In the genomic region with DNA sequence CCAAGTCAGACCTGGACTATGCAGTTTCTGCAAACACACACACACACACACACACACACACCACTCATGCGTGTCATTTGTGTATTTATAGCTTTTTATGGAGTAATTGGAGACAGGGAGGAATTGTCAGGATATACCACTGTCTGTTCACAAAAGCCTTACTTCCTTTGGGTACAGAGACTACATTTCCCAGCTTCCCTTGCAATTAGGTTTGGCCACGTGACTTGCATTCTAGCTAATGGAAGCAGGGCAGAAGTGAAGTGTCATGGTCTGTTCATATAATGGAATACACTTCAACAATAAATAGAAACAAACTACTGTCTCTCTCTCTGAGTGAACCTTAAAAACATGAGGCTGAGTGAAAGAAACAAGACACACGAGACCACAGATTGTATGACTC, we compare ENCODE assay signal across 12 cellular contexts. TPM values are rescaled to one million over a fixed set of nuclear protein-coding genes. Genes with fewer than 3 reads are reported as not detected.
DNase-seq lines count a peak whose midpoint lies in the region; ATAC-seq, FAIRE-seq and TF ChIP-seq lines count a peak whose summit lies in the region.
"Had no signal": no experiment of that assay in that cellular context is flagged by ENCODE, and none has a peak within 500 bp of the region (broad histone marks: within the 10 kb centered on the region; RNA-seq: fewer than 3 reads in every experiment).

No MANE protein-coding gene starts in this region.

- H3K4me2 ChIP-seq in H1 (ENCODE audit: insufficient read depth in 1 of 2, low read depth in 2 of 2, low read length in 2 of 2) = no peak overlapping the region

- TF ChIP-seq CTCF in NB4 (IDR thresholded peaks at IDR 0.05; ENCODE audit: low read depth, low read length) (no peak), H1 (IDR thresholded peaks at IDR 0.05; ENCODE audit: control extremely low read depth in 1 of 3, insufficient read depth in 1 of 3, low read depth in 1 of 3, low read length in 3 of 3) (no peak)

- H3K27ac ChIP-seq in H1 (ENCODE audit: low read depth, low read length) = no peak overlapping the region

- H3K23me2 ChIP-seq in H1 (ENCODE audit: low read depth, low read length) = no peaks in the 10 kb centered on the region

- H3K23ac ChIP-seq in H1 (ENCODE audit: insufficient read length) = no peak overlapping the region

- no peaks in the 10 kb centered on the region for H4K20me1 ChIP-seq in H1 (replicated peaks in 1 of 2; ENCODE audit: control insufficient read depth in 1 of 2, insufficient read depth in 2 of 2, low read length in 2 of 2)

- peaks cover 0 to 8% (median 0%) of the 10 kb centered on the region in 4 experiments; a peak in 2 of 7 replicates for H3K4me1 ChIP-seq in H1 (replicated peaks in 1 of 4; ENCODE audit: control insufficient read depth in 3 of 4, insufficient read depth in 4 of 4, low read length in 3 of 4)

- no peak overlapping the region for H2BK20ac ChIP-seq in H1 (ENCODE audit: low read length)

- no peak overlapping the region for H3K4me3 Mint-ChIP-seq in activated T-cell treated with anti-CD3 and anti-CD28 coated beads, Interleukin-2, amount 50 U/mL, for 4 hours
- H3K4me3 Mint-ChIP-seq: activated T-cell treated with anti-CD3 and anti-CD28 coated beads, Interleukin-2, amount 50 U/mL, for 72 hours; naive B cell had no signal

- CTCF ChIA-PET in H1 (lab: Charles Lee; ENCODE audit: partially characterized antibody) = interaction anchor here (1.8 kb wide), 1 partner anchor 16 kb away, joined by 5 read pairs; no protein-coding TSS in a partner anchor

- no peak overlapping the region; the same call in 1 of the 2 replicates for H4K8ac ChIP-seq in H1 (ENCODE audit: extremely low read depth, insufficient read depth, low read length)

- no peaks in the 10 kb centered on the region for H3K36me3 Mint-ChIP-seq in activated T-cell treated with anti-CD3 and anti-CD28 coated beads, Interleukin-2, amount 50 U/mL, for 4 hours (ENCODE audit: insufficient read depth)
- H3K36me3 Mint-ChIP-seq: naive B cell had no signal

- TF ChIP-seq POLR2A in NB4 (IDR thresholded peaks at IDR 0.05; ENCODE audit: extremely low read depth, insufficient read length) (no peak), H1 (IDR thresholded peaks at IDR 0.05; ENCODE audit: control extremely low read depth in 1 of 2, low read depth in 2 of 2, low read length in 2 of 2) (no peak)

- no peaks in the 10 kb centered on the region for H3K79me2 ChIP-seq in H1 (ENCODE audit: control insufficient read depth in 1 of 2, insufficient read depth in 2 of 2, low read length in 2 of 2)

- no peaks in the 10 kb centered on the region for H3K27me3 ChIP-seq in H1 (replicated peaks in 1 of 4; ENCODE audit: control insufficient read depth in 3 of 4, extremely low read depth in 1 of 4, insufficient read depth in 3 of 4, low read length in 3 of 4)

- no peaks in the 10 kb centered on the region for H3K36me3 ChIP-seq in H1 (ENCODE audit: control insufficient read depth in 2 of 4, insufficient read depth in 4 of 4, low read length in 3 of 4)

- H4K91ac ChIP-seq in H1 (replicated peaks; ENCODE audit: insufficient read length, low read length) = peak overlapping the region; percentile 38

- no peak for TF ChIP-seq EP300 in H1 (IDR thresholded peaks at IDR 0.05; ENCODE audit: borderline replicate concordance in 1 of 2, low read depth in 2 of 2, low read length in 2 of 2)

- H3K79me1 ChIP-seq in H1 (ENCODE audit: low read depth, low read length) = no peaks in the 10 kb centered on the region

- POLR2A ChIA-PET in H1 (lab: Charles Lee; ENCODE audit: partially characterized antibody) = no interaction called here

- no peak overlapping the region for H2BK15ac ChIP-seq in H1 (ENCODE audit: low read length)

- WGBS in H1 (ENCODE audit: extremely low coverage in 1 of 2, insufficient coverage in 1 of 2, insufficient read length in 1 of 2, insufficient replicate concordance in 2 of 2, low coverage in 1 of 2, low lambda C conversion rate in 2 of 2, missing lambda C conversion rate in 1 of 2), 2 experiments = 79% methylated on average over 3 of the region's 3 CpGs; no CpG with 5 or more reads in 1 of the 2 experiments

- no peak overlapping the region for H2BK12ac ChIP-seq in H1 (ENCODE audit: low read depth, low read length)

- no peak for ATAC-seq in activated T-cell treated with anti-CD3 and anti-CD28 coated beads, Interleukin-2, amount 50 U/mL, for 4 hours
- ATAC-seq in GM21515 (IDR thresholded peaks at IDR 0.05; ENCODE audit: unreplicated experiment) = no peak
- ATAC-seq: activated T-cell treated with anti-CD3 and anti-CD28 coated beads, Interleukin-2, amount 50 U/mL, for 72 hours had no signal

- H3K9me3 Mint-ChIP-seq in activated T-cell treated with anti-CD3 and anti-CD28 coated beads, Interleukin-2, amount 50 U/mL, for 4 hours = no peaks in the 10 kb centered on the region
- H3K9me3 Mint-ChIP-seq: activated T-cell treated with anti-CD3 and anti-CD28 coated beads, Interleukin-2, amount 50 U/mL, for 72 hours had no signal

- no peak overlapping the region for H4K5ac ChIP-seq in H1 (ENCODE audit: insufficient read length, low read depth, low read length)

- H3K56ac ChIP-seq in H1 (replicated peaks; ENCODE audit: insufficient read length, low read depth, low read length) = no peak overlapping the region

- no peak overlapping the region for H2AK5ac ChIP-seq in H1 (ENCODE audit: low read depth, low read length)

- no peak overlapping the region for H3K4me3 ChIP-seq in NB4 (ENCODE audit: low read depth, low read length)
- H3K4me3 ChIP-seq in H1 (ENCODE audit: extremely low read depth in 1 of 4, insufficient read depth in 2 of 4, low read depth in 3 of 4, low read length in 4 of 4) = no peak overlapping the region

- H2BK5ac ChIP-seq in H1 (ENCODE audit: low read depth, low read length) = no peak overlapping the region

- H3K27me3 Mint-ChIP-seq in activated T-cell treated with anti-CD3 and anti-CD28 coated beads, Interleukin-2, amount 50 U/mL, for 4 hours (ENCODE audit: low read depth) = peaks cover 21% of the 10 kb centered on the region

- no peak overlapping the region for H2BK120ac ChIP-seq in H1 (replicated peaks; ENCODE audit: low read depth, low read length)

- no peaks in the 10 kb centered on the region for H3K4me1 Mint-ChIP-seq in activated T-cell treated with anti-CD3 and anti-CD28 coated beads, Interleukin-2, amount 50 U/mL, for 4 hours (ENCODE audit: low read depth)
- H3K4me1 Mint-ChIP-seq: naive B cell had no signal

- H3K14ac ChIP-seq in H1 (ENCODE audit: insufficient read length) = no peak overlapping the region

- H3K18ac ChIP-seq in H1 (ENCODE audit: extremely low read depth, low read length) = no peak overlapping the region

- no peaks in the 10 kb centered on the region for H3K9me3 ChIP-seq in H1 (ENCODE audit: insufficient read depth in 2 of 2, low read depth in 1 of 2, low read length in 1 of 2)

- peak; percentile 96 for FAIRE-seq in H1 (lab: Jason Lieb, UNC)
- FAIRE-seq: endometrium had no signal

- no peak for TF ChIP-seq RAD21 in H1 (IDR thresholded peaks at IDR 0.05 in 1 of 2, conservative IDR thresholded peaks at IDR 0.05 in 1 of 2; ENCODE audit: low read depth in 2 of 2, low read length in 2 of 2)

- H3K9ac ChIP-seq in H1 (replicated peaks in 1 of 4; ENCODE audit: extremely low read depth in 1 of 4, low read depth in 3 of 4, low read length in 3 of 4) = no peak overlapping the region

- peak in 2 of 3 experiments; percentile 12 to 48 for DNase-seq in NCI-H1417 (lab: John Stamatoyannopoulos, UW)
- DNase-seq in NCI-H1417 treated with DMSO at 0.1 percent for 48 hours (lab: John Stamatoyannopoulos, UW) = no peak
- peak; percentile 43 for DNase-seq in NB4 (ENCODE audit: low read depth)
- DNase-seq in H1 (ENCODE audit: low read depth in 1 of 2, low spot score in 2 of 2) = no peak
- DNase-seq in renal cortical epithelial cell (ENCODE audit: low read depth) = peak; percentile 1
- DNase-seq in activated T-cell treated with anti-CD3 and anti-CD28 coated beads, Interleukin-2, amount 50 U/mL, for 4 hours = no peak
- DNase-seq in central memory CD4-positive, alpha-beta T cell = no peak
- DNase-seq: activated T-cell treated with anti-CD3 and anti-CD28 coated beads, Interleukin-2, amount 50 U/mL, for 72 hours; naive B cell; SHP77 had no signal

- H2AFZ ChIP-seq in H1 (ENCODE audit: low read length) = peak overlapping the region; percentile 97

- H3K4ac ChIP-seq in H1 (replicated peaks; ENCODE audit: insufficient read length, low read depth, low read length) = no peak overlapping the region

TF ChIP-seq in H1, 55 proteins besides CTCF, POLR2A, EP300 and RAD21 (continues in another document):
- TF ChIP-seq, protein P1, sequence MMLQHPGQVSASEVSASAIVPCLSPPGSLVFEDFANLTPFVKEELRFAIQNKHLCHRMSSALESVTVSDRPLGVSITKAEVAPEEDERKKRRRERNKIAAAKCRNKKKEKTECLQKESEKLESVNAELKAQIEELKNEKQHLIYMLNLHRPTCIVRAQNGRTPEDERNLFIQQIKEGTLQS (IDR thresholded peaks at IDR 0.05; ENCODE audit: insufficient read depth, low read depth, low read length) = peak; percentile 49; the same call in 1 of the 2 replicates
- TF ChIP-seq TEAD4 (IDR thresholded peaks at IDR 0.05; ENCODE audit: low read depth, low read length) (no peak), TAF1 (IDR thresholded peaks at IDR 0.05; ENCODE audit: low read depth, low read length) (no peak), EZH2 (IDR thresholded peaks at IDR 0.05; ENCODE audit: low read depth, low read length, severe bottlenecking) (no peak), CEBPB (IDR thresholded peaks at IDR 0.05; ENCODE audit: low read depth, low read length) (no peak), RNF2 (IDR thresholded peaks at IDR 0.05; ENCODE audit: borderline replicate concordance, low read depth, low read length, missing control alignments, poor library complexity, severe bottlenecking) (no peak), SP1 (IDR thresholded peaks at IDR 0.05; ENCODE audit: low read depth, low read length) (no peak), GTF2F1 (IDR thresholded peaks at IDR 0.05; ENCODE audit: borderline replicate concordance, low read depth, low read length) (no peak)
- TF ChIP-seq, protein P2, sequence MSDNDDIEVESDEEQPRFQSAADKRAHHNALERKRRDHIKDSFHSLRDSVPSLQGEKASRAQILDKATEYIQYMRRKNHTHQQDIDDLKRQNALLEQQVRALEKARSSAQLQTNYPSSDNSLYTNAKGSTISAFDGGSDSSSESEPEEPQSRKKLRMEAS (IDR thresholded peaks at IDR 0.05) = no peak

RNA-seq across cellular contexts. Expression of a gene that starts 53.9 kb away (rescaled TPM):
- 2.5 and 2.9 TPM in 2 replicates for total RNA-seq in H1 (2021; fragmentation: NEBNext Ultra II Directional; extraction: Animal tissue kit (Norgen Biotek cat#: 25700))
- 2.3 and 2.4 TPM in 2 replicates for polyA plus RNA-seq in H1 (2011; rRNA removed)
- 3.1 TPM for polyA plus RNA-seq in H1 (2011; cell fraction: cytosol; rRNA removed)
- polyA plus RNA-seq in H1 (2011; cell fraction: nucleus; rRNA removed) = 3.8 TPM
- 2.6 to 5.1 TPM (median 3.9 TPM) in 4 replicates for polyA plus RNA-seq in H1 (2012, experiment 1 of 2)
- 1.0 TPM for polyA plus RNA-seq in H1 (2012, experiment 2 of 2)
- polyA plus RNA-seq in H1 (2013, experiment 1 of 2) = 2.9 TPM
- polyA plus RNA-seq in H1 (2013, experiment 2 of 2) = 3.0 TPM
- polyA minus RNA-seq in H1 (2011; rRNA and poly(A)+ RNA removed) = 1.6 and 2.1 TPM in 2 replicates
- 2.1 TPM for polyA minus RNA-seq in H1 (2011; cell fraction: cytosol; rRNA and poly(A)+ RNA removed)
- polyA minus RNA-seq in H1 (2011; cell fraction: nucleus; rRNA and poly(A)+ RNA removed) = 5.0 TPM
- 1.1 and 1.7 TPM in 2 replicates for total RNA-seq in renal cortical epithelial cell
- total RNA-seq in activated T-cell treated with anti-CD3 and anti-CD28 coated beads, Interleukin-2, amount 50 U/mL, for 4 hours = not detected
- total RNA-seq: activated T-cell treated with anti-CD3 and anti-CD28 coated beads, Interleukin-2, amount 50 U/mL, for 72 hours had no signal

Comparison
In these comparisons a context has a peak if more than half of its experiments do, and no peak if none do; other contexts are left out.
1. DNase-seq: peak in NCI-H1417 (2 of 3), NB4 (single experiment) and renal cortical epithelial cell (single experiment); none in NCI-H1417 treated with DMSO at 0.1 percent for 48 hours (single experiment), H1 (0 of 2), activated T-cell treated with anti-CD3 and anti-CD28 coated beads, Interleukin-2, amount 50 U/mL, for 4 hours (single experiment) and central memory CD4-positive, alpha-beta T cell (single experiment).